ENCODE assay signal across 8 cellular contexts in the genomic region with DNA sequence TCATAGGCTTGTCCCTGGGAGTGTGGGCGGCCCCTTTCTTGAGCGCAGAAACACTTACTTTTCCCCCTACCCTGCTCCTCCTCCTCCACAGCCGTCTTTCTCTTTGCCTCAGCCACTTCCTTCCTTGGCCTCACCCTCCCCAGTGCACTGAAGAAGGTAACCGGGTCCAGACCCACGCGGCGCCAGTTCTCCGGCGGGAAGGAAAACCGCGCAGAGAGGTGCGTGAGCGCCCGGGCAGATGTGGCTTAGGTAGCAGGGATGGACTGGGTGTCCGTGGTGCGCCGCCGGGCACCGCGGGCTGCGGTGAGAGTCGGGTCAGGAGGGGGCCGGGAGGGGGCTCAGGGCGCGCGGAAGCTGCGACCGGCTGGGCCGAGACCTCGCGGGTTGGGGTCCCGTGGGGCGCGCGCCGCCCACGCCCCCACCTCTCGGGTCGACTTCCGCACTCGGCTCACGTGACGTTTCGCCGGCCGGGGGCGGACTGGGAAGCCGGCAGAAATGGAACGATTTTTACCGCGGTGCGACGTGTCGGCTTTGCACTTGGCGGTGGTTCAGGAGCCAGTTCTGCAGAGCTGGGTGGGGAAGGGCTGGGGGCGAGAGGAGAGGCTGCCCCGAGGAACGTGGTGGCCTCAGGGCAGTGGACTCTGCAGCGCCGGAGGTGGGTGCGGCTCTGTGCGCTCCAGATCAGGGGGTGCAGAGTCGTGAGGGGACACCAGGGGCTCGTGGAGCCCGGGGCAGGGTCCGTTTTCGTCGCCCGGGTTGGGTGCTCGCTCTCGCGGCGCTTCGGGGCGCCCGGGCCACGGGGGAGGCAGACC. TPM values are rescaled to one million over a fixed set of nuclear protein-coding genes. Genes with fewer than 3 reads are reported as not detected.
DNase-seq lines count a peak whose midpoint lies in the region; ATAC-seq, FAIRE-seq and TF ChIP-seq lines count a peak whose summit lies in the region.

TSS of gene ABRACL (plus strand) at position 88 of the 812 bp plus-strand sequence. CDS start 5,416 bp downstream, outside the sequence.

- peak within 1 kb of the TSS; percentile 90 for H3K27ac Mint-ChIP-seq in activated T-cell treated with anti-CD3 and anti-CD28 coated beads, Interleukin-2, amount 50 U/mL, for 72 hours
- H3K27ac Mint-ChIP-seq in natural killer cell, result peak within 1 kb of the TSS in 1 of 2 donors; percentile 65

- H3K36me3 ChIP-seq in Peyer's patch (no peaks in the 10 kb centered on the region), fibroblast of lung (ENCODE audit: control insufficient read depth, insufficient read depth, low read length) (no peaks in the 10 kb centered on the region)

- H3K27me3 ChIP-seq in Peyer's patch (no peaks in the 10 kb centered on the region), fibroblast of lung (ENCODE audit: control insufficient read depth, insufficient read depth, low read length) (no peaks in the 10 kb centered on the region)

- H3K4me1 Mint-ChIP-seq in activated T-cell treated with anti-CD3 and anti-CD28 coated beads, Interleukin-2, amount 50 U/mL, for 72 hours (ENCODE audit: low read depth), result peaks cover 30% of the 10 kb centered on the region
- H3K4me1 Mint-ChIP-seq in natural killer cell, result peaks cover 24 to 32% of the 10 kb centered on the region in 2 donors

- H3K9me3 ChIP-seq in Peyer's patch, result no peaks in the 10 kb centered on the region
- no peaks in the 10 kb centered on the region for H3K9me3 ChIP-seq in fibroblast of lung (ENCODE audit: control insufficient read depth, insufficient read depth, low read depth, low read length)

- peak; percentile 8 for DNase-seq in COR-L47 (lab: John Stamatoyannopoulos, UW)
- peak; percentile 69 for DNase-seq in HTR-8/SVneo (ENCODE audit: insufficient read length, low spot score)
- DNase-seq in Peyer's patch, result peak; percentile 76 to 89 (median 80)
- DNase-seq in activated T-cell treated with anti-CD3 and anti-CD28 coated beads, Interleukin-2, amount 50 U/mL, for 72 hours, result peak; percentile 81 to 90
- peak; percentile 56 to 79 for DNase-seq in fibroblast of lung (ENCODE audit: low read depth in 2 of 2)
- peak; percentile 47 for DNase-seq in natural killer cell
- peak; percentile 65 to 80 (median 72) for DNase-seq in stimulated activated naive CD4-positive, alpha-beta T cell (lab: John Stamatoyannopoulos, UW)

- peak within 1 kb of the TSS; percentile 87 for H3K9ac ChIP-seq in fibroblast of lung (ENCODE audit: insufficient read depth, low read length)

- peak within 1 kb of the TSS; percentile 75 for H3K4me2 ChIP-seq in fibroblast of lung (ENCODE audit: extremely low read depth, insufficient read depth, low read length)

- TF ChIP-seq POLR2A in Peyer's patch (IDR thresholded peaks at IDR 0.05), result peak; percentile 55 to 64

- FAIRE-seq in HTR-8/SVneo (lab: Jason Lieb, UNC), result peak; percentile 4

- H3K79me2 ChIP-seq in fibroblast of lung (ENCODE audit: control insufficient read depth, insufficient read depth, low read length), result no peaks in the 10 kb centered on the region

- no peaks in the 10 kb centered on the region for H4K20me1 ChIP-seq in fibroblast of lung (ENCODE audit: control insufficient read depth, extremely low read depth, insufficient read depth, low read length)

- H3K36me3 Mint-ChIP-seq in activated T-cell treated with anti-CD3 and anti-CD28 coated beads, Interleukin-2, amount 50 U/mL, for 72 hours (ENCODE audit: insufficient read depth in 2 of 2), result peaks cover 6 to 13% of the 10 kb centered on the region in 2 donors
- H3K36me3 Mint-ChIP-seq in natural killer cell, result no peaks in the 10 kb centered on the region

- H3K27me3 Mint-ChIP-seq in activated T-cell treated with anti-CD3 and anti-CD28 coated beads, Interleukin-2, amount 50 U/mL, for 72 hours (ENCODE audit: low read depth), result no peaks in the 10 kb centered on the region
- no peaks in the 10 kb centered on the region for H3K27me3 Mint-ChIP-seq in natural killer cell (ENCODE audit: low read depth in 2 of 2)

- H3K27ac ChIP-seq in Peyer's patch (peak within 1 kb of the TSS; percentile 86 to 89 (median 88)), fibroblast of lung (ENCODE audit: insufficient read depth, low read length) (peak within 1 kb of the TSS; percentile 82)

- H3K9me3 Mint-ChIP-seq in activated T-cell treated with anti-CD3 and anti-CD28 coated beads, Interleukin-2, amount 50 U/mL, for 72 hours, result no peaks in the 10 kb centered on the region
- no peaks in the 10 kb centered on the region for H3K9me3 Mint-ChIP-seq in natural killer cell

- peak within 1 kb of the TSS; percentile 67 for H2AFZ ChIP-seq in fibroblast of lung (ENCODE audit: low read length)

- peak within 1 kb of the TSS in 1 of 2 donors; percentile 84 for H3K4me3 Mint-ChIP-seq in activated T-cell treated with anti-CD3 and anti-CD28 coated beads, Interleukin-2, amount 50 U/mL, for 72 hours
- H3K4me3 Mint-ChIP-seq in natural killer cell, result no peak within 1 kb of the TSS

- peaks cover 0 to 14% (median 4%) of the 10 kb centered on the region in 4 donors for H3K4me1 ChIP-seq in Peyer's patch
- H3K4me1 ChIP-seq in fibroblast of lung (ENCODE audit: control insufficient read depth, extremely low read depth, insufficient read depth, low read length), result no peaks in the 10 kb centered on the region

- ATAC-seq in GM21360 (IDR thresholded peaks at IDR 0.05; ENCODE audit: unreplicated experiment), result peak; percentile 54
- ATAC-seq in activated T-cell treated with anti-CD3 and anti-CD28 coated beads, Interleukin-2, amount 50 U/mL, for 72 hours (replicated peaks in 1 of 2), result peak; percentile 78 to 83
- ATAC-seq in natural killer cell, result peak; percentile 64 to 80 (median 68)

- intact Hi-C loops in natural killer cell (cut with micrococcal nuclease), result loop anchor here (5.0 kb wide), 1 partner anchor 348 kb away; no protein-coding TSS in a partner anchor

- TF ChIP-seq CTCF in Peyer's patch (IDR thresholded peaks at IDR 0.05) (peak in 2 of 6 experiments; percentile 2 to 6), fibroblast of lung (conservative IDR thresholded peaks at IDR 0.05 in 1 of 2, IDR thresholded peaks at IDR 0.05 in 1 of 2; ENCODE audit: low read depth in 1 of 2, low read length in 2 of 2) (no peak), natural killer cell (IDR thresholded peaks at IDR 0.05) (no peak)

- peak within 1 kb of the TSS; percentile 49 to 93 (median 82) for H3K4me3 ChIP-seq in Peyer's patch
- H3K4me3 ChIP-seq in fibroblast of lung (replicated peaks in 1 of 4; ENCODE audit: control extremely low read depth in 1 of 4, insufficient read depth in 1 of 4, low read depth in 3 of 4, low read length in 4 of 4), result peak within 1 kb of the TSS; percentile 80 to 90 (median 82)

RNA-seq across cellular contexts. Expression of gene ABRACL, which starts in this region (rescaled TPM):
- total RNA-seq in Peyer's patch (10 to 100 TPM; 33.3 to 75.1 (median 42.5) TPM), fibroblast of lung (19.7 and 29.8 TPM in 2 replicates), natural killer cell (10 to 100 TPM; 36.4 to 39.9 (median 37.5) TPM)
- total RNA-seq in activated T-cell treated with anti-CD3 and anti-CD28 coated beads, Interleukin-2, amount 50 U/mL, for 72 hours, result 10 to 100 TPM; 81.8 to 82.7 TPM
- polyA plus RNA-seq in fibroblast of lung, result 49.8 and 58.8 TPM in 2 replicates
- polyA plus RNA-seq in fibroblast of lung (2012), result 42.1 and 45.0 TPM in 2 replicates
- polyA minus RNA-seq in fibroblast of lung (ENCODE audit: low replicate concordance), result not detected in 2 replicates

Comparison
In these comparisons a context has a peak if more than half of its experiments do, and no peak if none do; other contexts are left out.
1. Peak in every context shown above with its lines: DNase-seq, ATAC-seq, H3K4me3 ChIP-seq and H3K27ac ChIP-seq.
2. DNase-seq: peak in every context shown above with its lines; median percentile 86 in activated T-cell treated with anti-CD3 and anti-CD28 coated beads, Interleukin-2, amount 50 U/mL, for 72 hours; 80 in Peyer's patch; 72 in stimulated activated naive CD4-positive, alpha-beta T cell; 69 in HTR-8/SVneo; 68 in fibroblast of lung; 47 in natural killer cell; 8 in COR-L47.